7 cellular contexts compared by ENCODE assay signal in the genomic region with DNA sequence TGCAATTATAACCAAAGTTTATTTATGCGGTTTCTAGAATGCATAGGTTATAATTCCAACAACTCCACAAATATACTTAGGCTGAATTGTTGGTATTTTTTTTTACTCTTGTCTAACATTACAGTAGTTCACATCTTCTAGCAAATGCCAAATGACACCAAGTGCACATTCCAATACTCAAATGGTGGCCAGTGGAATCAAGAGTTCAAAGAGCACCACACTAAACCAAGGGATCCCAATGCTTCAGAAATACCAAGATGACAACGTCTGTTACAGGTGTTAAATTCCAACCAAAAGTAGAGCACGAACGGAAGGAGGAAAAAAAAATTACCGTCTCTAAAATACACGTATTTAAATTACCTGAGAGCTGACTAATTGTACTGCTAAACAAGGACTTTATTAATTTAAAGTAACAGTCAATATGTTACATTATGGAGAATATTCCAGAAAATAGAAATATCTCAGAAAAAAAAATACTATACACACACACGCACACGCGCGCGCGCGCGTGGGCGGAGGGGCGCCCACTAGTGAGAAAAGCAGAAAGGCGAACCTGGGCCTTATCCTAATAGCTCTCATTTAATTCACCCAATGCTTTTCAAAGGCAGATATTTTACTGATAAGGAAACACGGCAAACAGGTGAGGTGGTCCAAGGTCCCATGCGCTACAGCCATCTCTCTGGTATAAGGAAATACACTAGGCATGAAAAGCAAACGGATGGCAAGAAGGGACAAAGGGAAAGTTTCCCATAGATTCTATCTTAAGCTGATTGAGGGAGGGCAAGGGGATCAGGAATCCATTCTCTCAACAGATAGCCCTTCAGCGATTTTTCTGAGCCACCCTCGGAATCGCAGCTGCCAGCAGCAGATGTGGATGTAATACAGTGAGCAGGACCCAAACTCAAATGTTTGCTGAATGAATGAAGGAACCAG. TPM values are rescaled to one million over a fixed set of nuclear protein-coding genes. Genes with fewer than 3 reads are reported as not detected.
DNase-seq lines count a peak whose midpoint lies in the region; ATAC-seq and TF ChIP-seq lines count a peak whose summit lies in the region.

No MANE protein-coding gene starts in this region.

- H3K27me3 ChIP-seq in esophagus squamous epithelium: no peaks in the 10 kb centered on the region
- no peaks in the 10 kb centered on the region for H3K27me3 ChIP-seq in vagina

- H3K36me3 ChIP-seq in esophagus squamous epithelium (peaks cover 0 to 22% (median 7%) of the 10 kb centered on the region in 3 donors), vagina (peaks cover 0 to 7% of the 10 kb centered on the region in 2 donors)

- H3K4me3 Mint-ChIP-seq in naive B cell: peak overlapping the region; percentile 91 to 100 (median 96)

- intact Hi-C loops in esophagus squamous epithelium (cut with DNase I): no loop called here
- intact Hi-C loops in vagina (cut with DNase I): no loop called here

- H3K4me1 Mint-ChIP-seq in naive B cell: peaks cover 34 to 35% (median 34%) of the 10 kb centered on the region in 3 donors

- H3K27ac Mint-ChIP-seq in naive B cell: peak overlapping the region; percentile 93 to 100 (median 99)

- H3K27ac ChIP-seq in esophagus squamous epithelium (peak overlapping the region; percentile 93 to 98 (median 96)), vagina (peak overlapping the region; percentile 89)

- DNase-seq in GM12865 (ENCODE audit: low read depth): peak; percentile 17
- DNase-seq in LoVo (ENCODE audit: low spot score): peak; percentile 17
- peak; percentile 17 for DNase-seq in activated CD8-positive, alpha-beta memory T cell treated with anti-CD3 and anti-CD28 coated beads, Interleukin-2, amount 50 U/mL, for 4 hours
- no peak for DNase-seq in esophagus squamous epithelium (lab: John Stamatoyannopoulos, UW)
- DNase-seq in naive B cell: peak; percentile 24
- peak in 1 of 2 donors; percentile 86 for DNase-seq in vagina (ENCODE audit: extremely low spot score in 2 of 2)
- DNase-seq in NK-92 treated with Interleukin-12 subunit alpha and Interleukin-12 subunit beta, amount 100 ng/mL, for 24 hours (lab: John Stamatoyannopoulos, UW): no peak

- TF ChIP-seq POLR2A in esophagus squamous epithelium (IDR thresholded peaks at IDR 0.05): no peak
- no peak for TF ChIP-seq POLR2A in vagina (IDR thresholded peaks at IDR 0.05)

- H3K9me3 ChIP-seq in esophagus squamous epithelium (no peaks in the 10 kb centered on the region), vagina (no peaks in the 10 kb centered on the region)

- H3K9me3 Mint-ChIP-seq in naive B cell: no peaks in the 10 kb centered on the region

- peaks cover 7 to 13% of the 10 kb centered on the region in 2 donors for H3K36me3 Mint-ChIP-seq in naive B cell

- 10 to 14% methylated on average over 23 of the region's 23 CpGs for WGBS in esophagus squamous epithelium, 2 donors

- no peak for ATAC-seq in naive B cell (ENCODE audit: low read depth in 2 of 2)

- H3K4me1 ChIP-seq in esophagus squamous epithelium: peaks cover 5 to 32% (median 14%) of the 10 kb centered on the region in 3 donors
- peaks cover 27% of the 10 kb centered on the region for H3K4me1 ChIP-seq in vagina

- TF ChIP-seq CTCF in GM12865 (IDR thresholded peaks at IDR 0.05; ENCODE audit: insufficient read depth, low read depth, low read length, missing control alignments): peak; percentile 4
- peak in 2 of 6 experiments; percentile 5 to 18 for TF ChIP-seq CTCF in esophagus squamous epithelium (IDR thresholded peaks at IDR 0.05)
- no peak for TF ChIP-seq CTCF in vagina (IDR thresholded peaks at IDR 0.05)

- no peaks in the 10 kb centered on the region for H3K27me3 Mint-ChIP-seq in naive B cell

- H3K4me3 ChIP-seq in GM12865 (ENCODE audit: low read depth, low read length): peak overlapping the region; percentile 90
- peak overlapping the region; percentile 75 to 91 (median 86) for H3K4me3 ChIP-seq in esophagus squamous epithelium
- peak overlapping the region; percentile 72 to 82 for H3K4me3 ChIP-seq in vagina

RNA-seq across cellular contexts. Expression of a gene that starts 1.0 kb away (rescaled TPM):
- 10 to 100 TPM in 3 of 4 donors, 1 to 10 TPM in 1; 9.2 to 17.7 (median 13.2) TPM for total RNA-seq in esophagus squamous epithelium
- polyA plus RNA-seq in naive B cell (ENCODE audit: low read depth in 6 of 6): 10 to 100 TPM; 17.0 to 36.1 (median 22.7) TPM
- total RNA-seq in vagina: 12.3 TPM

RNA-seq across cellular contexts. Expression of a gene that starts 1.2 kb away (rescaled TPM):
- total RNA-seq in esophagus squamous epithelium (10 to 100 TPM in 2 of 4 donors, 1 to 10 TPM in 2; 4.0 to 14.5 (median 11.2) TPM), vagina (13.0 TPM)
- 10 to 100 TPM in 4 of 6 donors, 1 to 10 TPM in 2; 4.5 to 13.5 (median 10.4) TPM for polyA plus RNA-seq in naive B cell (ENCODE audit: low read depth in 6 of 6)

Comparison
In these comparisons a context has a peak if more than half of its experiments do, and no peak if none do; other contexts are left out.
1. DNase-seq: peak in GM12865 (single experiment), LoVo (single experiment), activated CD8-positive, alpha-beta memory T cell treated with anti-CD3 and anti-CD28 coated beads, Interleukin-2, amount 50 U/mL, for 4 hours (single experiment) and naive B cell (single experiment); none in esophagus squamous epithelium (single experiment) and NK-92 treated with Interleukin-12 subunit alpha and Interleukin-12 subunit beta, amount 100 ng/mL, for 24 hours (single experiment).
2. Peak in every context shown above with its lines, with median percentiles within 50 percentile points of each other: H3K4me3 ChIP-seq.